ENCODE assay signal across 12 cellular contexts in genomic region chr2:118249531-118249930, GRCh38.
A peak's percentile ranks its signal among the peaks of the same experiment; 100 is the strongest.
DNase-seq lines count a peak whose midpoint lies in the region; ATAC-seq and TF ChIP-seq lines count a peak whose summit lies in the region.
"Had no signal": no experiment of that assay in that cellular context is flagged by ENCODE, and none has a peak within 500 bp of the region (broad histone marks: within the 10 kb centered on the region; RNA-seq: fewer than 3 reads in every experiment).

No MANE protein-coding gene starts in this region.

- no peak for TF ChIP-seq CTCF in AG10803 (conservative IDR thresholded peaks at IDR 0.05; ENCODE audit: low read length)
- no peak for TF ChIP-seq CTCF in RWPE1 (conservative IDR thresholded peaks at IDR 0.05; ENCODE audit: low read depth)
- TF ChIP-seq CTCF in adrenal gland (IDR thresholded peaks at IDR 0.05) = no peak

- peak; percentile 78 for ATAC-seq in GM19395 (IDR thresholded peaks at IDR 0.05; ENCODE audit: unreplicated experiment)
- peak; percentile 71 for ATAC-seq in HG03045 (IDR thresholded peaks at IDR 0.05; ENCODE audit: unreplicated experiment)
- ATAC-seq: sciatic nerve had no signal

- TF ChIP-seq POLR2A in adrenal gland (IDR thresholded peaks at IDR 0.05) = no peak

- no peaks in the 10 kb centered on the region for H3K4me1 ChIP-seq in adrenal gland (replicated peaks in 1 of 2)

- CTCF ChIA-PET in RWPE1 (lab: Yijun Ruan, JAX) = interaction anchor here (0.8 kb wide), 1 partner anchor 601 kb away, joined by 5 read pairs; no protein-coding TSS in a partner anchor

- 55 to 70% (median 59%) methylated on average over 6 of the region's 6 CpGs for WGBS in adrenal gland, 4 donors

- POLR2A ChIA-PET in RWPE1 (lab: Yijun Ruan, JAX; ENCODE audit: low non-redundant PET) = no interaction called here

- no peaks in the 10 kb centered on the region for H3K27me3 ChIP-seq in adrenal gland
- H3K27me3 ChIP-seq: BLaER1 treated with 17β-estradiol and CSF1 and Interleukin-3, amounts not matched to agents 10 nM and 100 nM had no signal

- no peaks in the 10 kb centered on the region for H3K36me3 ChIP-seq in adrenal gland (replicated peaks in 1 of 2)
- H3K36me3 ChIP-seq: BLaER1 treated with 17β-estradiol and CSF1 and Interleukin-3, amounts not matched to agents 10 nM and 100 nM had no signal

- no peak overlapping the region for H3K4me3 ChIP-seq in AG10803 (ENCODE audit: low read length)
- H3K4me3 ChIP-seq in adrenal gland = no peak overlapping the region
- H3K4me3 ChIP-seq: BLaER1 treated with 17β-estradiol and CSF1 and Interleukin-3, amounts not matched to agents 10 nM and 100 nM had no signal

- DNase-seq in AG10803 (ENCODE audit: low read depth) (peak; percentile 90), RWPE1 (ENCODE audit: low spot score) (peak; percentile 32), NAMALWA (ENCODE audit: low spot score) (no peak), adrenal gland (no peak), GF-D8 (lab: John Stamatoyannopoulos, UW) (no peak)
- no peak for DNase-seq in activated CD4-positive, alpha-beta T cell treated with anti-CD3 and anti-CD28 coated beads, Interleukin-2, amount 50 U/mL, for 1 hour
- DNase-seq: NCI-H69, substantia nigra had no signal

- H3K9me3 ChIP-seq in adrenal gland (replicated peaks in 1 of 3) = no peaks in the 10 kb centered on the region
- H3K9me3 ChIP-seq: BLaER1 treated with 17β-estradiol and CSF1 and Interleukin-3, amounts not matched to agents 10 nM and 100 nM had no signal

- H3K27ac ChIP-seq in RWPE1 (no peak overlapping the region), adrenal gland (no peak overlapping the region)

- intact Hi-C loops in adrenal gland (cut with DNase I) = no loop called here

Comparison
In these comparisons a context has a peak if more than half of its experiments do, and no peak if none do; other contexts are left out.
1. DNase-seq: peak in AG10803 (single experiment) and RWPE1 (single experiment); none in NAMALWA (single experiment), adrenal gland (0 of 7), GF-D8 (single experiment) and activated CD4-positive, alpha-beta T cell treated with anti-CD3 and anti-CD28 coated beads, Interleukin-2, amount 50 U/mL, for 1 hour (single experiment).